Comparison of ENCODE assay signal across 1 cellular context in the genomic region with DNA sequence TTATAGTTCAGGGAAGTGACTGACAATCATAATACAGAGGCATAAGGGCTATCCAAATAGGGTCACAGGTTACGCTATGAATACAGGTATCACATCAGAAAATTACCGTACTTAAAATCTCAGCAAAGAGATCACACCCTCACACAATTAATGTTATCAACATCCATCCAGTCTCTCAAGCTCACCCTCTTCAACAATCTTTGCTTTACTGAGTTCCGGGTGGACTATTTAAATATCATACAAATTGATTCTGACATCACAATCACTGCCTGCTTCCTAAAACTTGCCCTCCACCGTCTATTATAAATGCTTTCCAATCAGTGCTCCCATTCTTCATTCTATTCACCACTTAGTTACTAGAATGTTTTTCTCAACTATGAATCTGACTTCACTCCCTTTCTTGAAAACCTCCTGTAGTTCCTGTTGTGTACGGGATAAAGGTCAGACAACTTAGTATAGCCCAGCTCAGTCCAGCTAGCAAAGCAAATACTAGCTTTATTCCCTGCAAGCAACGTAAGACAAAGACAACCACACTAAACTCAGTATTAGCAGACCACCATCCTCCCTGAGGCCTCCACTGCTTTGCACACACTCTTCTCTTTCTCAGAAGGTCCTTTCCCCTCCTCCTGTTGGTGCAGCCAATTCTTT.
TF ChIP-seq lines count a peak whose summit lies in the region.

No MANE protein-coding gene starts in this region.

TF ChIP-seq in WTC11, 78 proteins besides CTCF, POLR2A, EP300 and RAD21 (continued from another document):
- TF ChIP-seq, protein P1, sequence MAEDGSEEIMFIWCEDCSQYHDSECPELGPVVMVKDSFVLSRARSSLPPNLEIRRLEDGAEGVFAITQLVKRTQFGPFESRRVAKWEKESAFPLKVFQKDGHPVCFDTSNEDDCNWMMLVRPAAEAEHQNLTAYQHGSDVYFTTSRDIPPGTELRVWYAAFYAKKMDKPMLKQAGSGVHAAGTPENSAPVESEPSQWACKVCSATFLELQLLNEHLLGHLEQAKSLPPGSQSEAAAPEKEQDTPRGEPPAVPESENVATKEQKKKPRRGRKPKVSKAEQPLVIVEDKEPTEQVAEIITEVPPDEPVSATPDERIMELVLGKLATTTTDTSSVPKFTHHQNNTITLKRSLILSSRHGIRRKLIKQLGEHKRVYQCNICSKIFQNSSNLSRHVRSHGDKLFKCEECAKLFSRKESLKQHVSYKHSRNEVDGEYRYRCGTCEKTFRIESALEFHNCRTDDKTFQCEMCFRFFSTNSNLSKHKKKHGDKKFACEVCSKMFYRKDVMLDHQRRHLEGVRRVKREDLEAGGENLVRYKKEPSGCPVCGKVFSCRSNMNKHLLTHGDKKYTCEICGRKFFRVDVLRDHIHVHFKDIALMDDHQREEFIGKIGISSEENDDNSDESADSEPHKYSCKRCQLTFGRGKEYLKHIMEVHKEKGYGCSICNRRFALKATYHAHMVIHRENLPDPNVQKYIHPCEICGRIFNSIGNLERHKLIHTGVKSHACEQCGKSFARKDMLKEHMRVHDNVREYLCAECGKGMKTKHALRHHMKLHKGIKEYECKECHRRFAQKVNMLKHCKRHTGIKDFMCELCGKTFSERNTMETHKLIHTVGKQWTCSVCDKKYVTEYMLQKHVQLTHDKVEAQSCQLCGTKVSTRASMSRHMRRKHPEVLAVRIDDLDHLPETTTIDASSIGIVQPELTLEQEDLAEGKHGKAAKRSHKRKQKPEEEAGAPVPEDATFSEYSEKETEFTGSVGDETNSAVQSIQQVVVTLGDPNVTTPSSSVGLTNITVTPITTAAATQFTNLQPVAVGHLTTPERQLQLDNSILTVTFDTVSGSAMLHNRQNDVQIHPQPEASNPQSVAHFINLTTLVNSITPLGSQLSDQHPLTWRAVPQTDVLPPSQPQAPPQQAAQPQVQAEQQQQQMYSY (CRISPR knock-in tag; IDR thresholded peaks at IDR 0.05) = no peak
- no peak for TF ChIP-seq MXD4 (CRISPR knock-in tag; IDR thresholded peaks at IDR 0.05; ENCODE audit: borderline replicate concordance)
- TF ChIP-seq, protein P2, sequence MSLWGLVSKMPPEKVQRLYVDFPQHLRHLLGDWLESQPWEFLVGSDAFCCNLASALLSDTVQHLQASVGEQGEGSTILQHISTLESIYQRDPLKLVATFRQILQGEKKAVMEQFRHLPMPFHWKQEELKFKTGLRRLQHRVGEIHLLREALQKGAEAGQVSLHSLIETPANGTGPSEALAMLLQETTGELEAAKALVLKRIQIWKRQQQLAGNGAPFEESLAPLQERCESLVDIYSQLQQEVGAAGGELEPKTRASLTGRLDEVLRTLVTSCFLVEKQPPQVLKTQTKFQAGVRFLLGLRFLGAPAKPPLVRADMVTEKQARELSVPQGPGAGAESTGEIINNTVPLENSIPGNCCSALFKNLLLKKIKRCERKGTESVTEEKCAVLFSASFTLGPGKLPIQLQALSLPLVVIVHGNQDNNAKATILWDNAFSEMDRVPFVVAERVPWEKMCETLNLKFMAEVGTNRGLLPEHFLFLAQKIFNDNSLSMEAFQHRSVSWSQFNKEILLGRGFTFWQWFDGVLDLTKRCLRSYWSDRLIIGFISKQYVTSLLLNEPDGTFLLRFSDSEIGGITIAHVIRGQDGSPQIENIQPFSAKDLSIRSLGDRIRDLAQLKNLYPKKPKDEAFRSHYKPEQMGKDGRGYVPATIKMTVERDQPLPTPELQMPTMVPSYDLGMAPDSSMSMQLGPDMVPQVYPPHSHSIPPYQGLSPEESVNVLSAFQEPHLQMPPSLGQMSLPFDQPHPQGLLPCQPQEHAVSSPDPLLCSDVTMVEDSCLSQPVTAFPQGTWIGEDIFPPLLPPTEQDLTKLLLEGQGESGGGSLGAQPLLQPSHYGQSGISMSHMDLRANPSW (CRISPR knock-in tag; conservative IDR thresholded peaks at IDR 0.05; ENCODE audit: low read depth) = no peak
- TF ChIP-seq, protein P3, sequence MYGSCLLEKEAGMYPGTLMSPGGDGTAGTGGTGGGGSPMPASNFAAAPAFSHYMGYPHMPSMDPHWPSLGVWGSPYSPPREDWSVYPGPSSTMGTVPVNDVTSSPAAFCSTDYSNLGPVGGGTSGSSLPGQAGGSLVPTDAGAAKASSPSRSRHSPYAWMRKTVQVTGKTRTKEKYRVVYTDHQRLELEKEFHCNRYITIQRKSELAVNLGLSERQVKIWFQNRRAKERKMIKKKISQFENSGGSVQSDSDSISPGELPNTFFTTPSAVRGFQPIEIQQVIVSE (CRISPR knock-in tag; IDR thresholded peaks at IDR 0.05; ENCODE audit: borderline replicate concordance) = no peak
- TF ChIP-seq FOXP1 (CRISPR knock-in tag; IDR thresholded peaks at IDR 0.05; ENCODE audit: borderline replicate concordance) = no peak
